Comparison of ENCODE assay signal across 8 cellular contexts in genomic region chr16:67326472-67327309, GRCh38. TPM values are rescaled to one million over a fixed set of nuclear protein-coding genes. Genes with fewer than 3 reads are reported as not detected.
DNase-seq lines count a peak whose midpoint lies in the region; ATAC-seq, FAIRE-seq and TF ChIP-seq lines count a peak whose summit lies in the region.

TSS of gene KCTD19 (minus strand) at chr16:67326741. CDS start at chr16:67326707, 34 bp downstream.
TSS of gene LRRC36 (plus strand) at chr16:67326815. CDS start at chr16:67326863, 48 bp downstream.

- FAIRE-seq in endothelial cell of umbilical vein (lab: Jason Lieb, UNC): peak; percentile 50

- dilution Hi-C loops in endothelial cell of umbilical vein (cut with MboI; ENCODE audit: extremely low pct_ligation_motif_present, low sequenced_read_pairs): no loop called here

- H3K4me3 ChIP-seq in GM08714 (ENCODE audit: low read length) (peak within 1 kb of the TSS; percentile 50; the same call in 1 of the 2 replicates), endothelial cell of umbilical vein (replicated peaks in 1 of 3; ENCODE audit: insufficient read depth in 1 of 3, low read depth in 1 of 3, low read length in 3 of 3) (peak within 1 kb of the TSS; percentile 54 to 87 (median 83))

- no TSS peak for BruUV-seq in endothelial cell of umbilical vein (replicated peaks; lab: Mats Ljungman, UMichigan)

- peaks cover 10 to 15% of the 10 kb centered on the region in 2 experiments for H3K27me3 ChIP-seq in endothelial cell of umbilical vein (ENCODE audit: control insufficient read depth in 2 of 2, insufficient read depth in 2 of 2, low read length in 2 of 2)

- H3K27ac ChIP-seq in endothelial cell of umbilical vein (ENCODE audit: insufficient read depth, low read depth, low read length): peak within 1 kb of the TSS; percentile 61

- no peak for TF ChIP-seq POLR2A in endothelial cell of umbilical vein (IDR thresholded peaks at IDR 0.05; ENCODE audit: low read depth, low read length)

- DNase-seq in NCI-H1930 (lab: John Stamatoyannopoulos, UW) (peak; percentile 78 to 86), endothelial cell of umbilical vein (ENCODE audit: low read depth, low spot score) (peak; percentile 71), mucosa of gallbladder (ENCODE audit: low spot score) (peak; percentile 53), GF-D8 (lab: John Stamatoyannopoulos, UW) (no peak)
- peak; percentile 90 for DNase-seq in activated CD8-positive, alpha-beta memory T cell treated with anti-CD3 and anti-CD28 coated beads for 24 hours
- DNase-seq in stimulated activated CD8-positive, alpha-beta memory T cell treated with anti-CD3 and anti-CD28 coated beads, Interleukin-2, amount 100 ng/mL, for 48 hours (ENCODE audit: low read depth in 2 of 2): peak; percentile 75 to 80

- H2AFZ ChIP-seq in endothelial cell of umbilical vein (ENCODE audit: low read depth, low read length): peak within 1 kb of the TSS; percentile 100

- peak within 1 kb of the TSS; percentile 84 for H3K9ac ChIP-seq in endothelial cell of umbilical vein (replicated peaks; ENCODE audit: extremely low read depth, insufficient read depth, low read length)

- intact Hi-C loops in endothelial cell of umbilical vein (cut with micrococcal nuclease): loop anchor here (1.0 kb wide), 1 partner anchor 67 kb away; the partner anchor contains the start of gene TPPP3

- no peaks in the 10 kb centered on the region for H3K9me3 ChIP-seq in endothelial cell of umbilical vein (replicated peaks; ENCODE audit: control insufficient read depth, insufficient read depth, low read length)

- TF ChIP-seq CTCF in endothelial cell of umbilical vein (IDR thresholded peaks at IDR 0.05; ENCODE audit: extremely low read depth in 1 of 2, insufficient read depth in 1 of 2, low read depth in 1 of 2, low read length in 2 of 2): peak; percentile 68 to 76

- no peak for ATAC-seq in HG02938 (IDR thresholded peaks at IDR 0.05; ENCODE audit: unreplicated experiment)

- H3K36me3 ChIP-seq in endothelial cell of umbilical vein (ENCODE audit: control insufficient read depth in 2 of 2, extremely low read depth in 1 of 2, insufficient read depth in 2 of 2, low read length in 2 of 2): no peaks in the 10 kb centered on the region

- peak within 1 kb of the TSS; percentile 99 for H3K4me2 ChIP-seq in endothelial cell of umbilical vein (ENCODE audit: insufficient read depth, low read length)

- no peaks in the 10 kb centered on the region for H4K20me1 ChIP-seq in endothelial cell of umbilical vein (replicated peaks; ENCODE audit: control insufficient read depth, extremely low read depth, insufficient read depth, low read length)

- H3K79me2 ChIP-seq in endothelial cell of umbilical vein (ENCODE audit: control insufficient read depth, insufficient read depth, low read length): no peaks in the 10 kb centered on the region

- H3K4me1 ChIP-seq in endothelial cell of umbilical vein (ENCODE audit: control insufficient read depth, extremely low read depth, insufficient read depth, low read length): peaks cover 17% of the 10 kb centered on the region

- CTCF ChIA-PET in endothelial cell of umbilical vein (lab: Charles Lee): interaction anchor here (0.7 to 3.9 kb wide), 31 partner anchors 10 to 187 kb away, joined by 3 to 39 read pairs (median 5); partner anchors contain the start of genes TPPP3 and ZDHHC1

- no peaks in the 10 kb centered on the region for H3K9me1 ChIP-seq in endothelial cell of umbilical vein (replicated peaks; ENCODE audit: control insufficient read depth, extremely low read depth, insufficient read depth, low read length)

- POLR2A ChIA-PET in endothelial cell of umbilical vein (lab: Charles Lee): interaction anchor here (0.6 to 0.7 kb wide), 2 partner anchors 13 to 82 kb away, joined by 3 to 8 read pairs; no protein-coding TSS in a partner anchor

TF ChIP-seq in endothelial cell of umbilical vein, 7 proteins besides CTCF, POLR2A, EP300 and RAD21:
- TF ChIP-seq EZH2 (IDR thresholded peaks at IDR 0.05; ENCODE audit: borderline replicate concordance, low read depth, low read length, severe bottlenecking) (no peak), MYC (IDR thresholded peaks at IDR 0.05; ENCODE audit: low read depth, low read length) (no peak), FOS (IDR thresholded peaks at IDR 0.05; ENCODE audit: borderline replicate concordance, insufficient read depth, low read length) (no peak), MAX (IDR thresholded peaks at IDR 0.05; ENCODE audit: insufficient read depth, insufficient read length) (no peak), GATA2 (IDR thresholded peaks at IDR 0.05; ENCODE audit: insufficient read depth, insufficient read length, low read depth, low read length) (no peak), JUN (IDR thresholded peaks at IDR 0.05; ENCODE audit: borderline replicate concordance, insufficient read depth, insufficient read length, low read depth) (no peak), POLR2AphosphoS5 (IDR thresholded peaks at IDR 0.05; ENCODE audit: insufficient read depth, low read depth, low read length) (no peak)

RNA-seq across cellular contexts. Expression of gene KCTD19, which starts in this region (rescaled TPM):
- total RNA-seq in endothelial cell of umbilical vein (0.16 and 0.44 TPM in 2 replicates), mucosa of gallbladder (0.37 TPM)
- polyA plus RNA-seq in endothelial cell of umbilical vein: 0.10 and 0.21 TPM in 2 replicates
- polyA plus RNA-seq in endothelial cell of umbilical vein (2011; cell fraction: cytosol; rRNA removed): 0.19 and 0.31 TPM in 2 replicates
- 1.5 and 1.7 TPM in 2 replicates for polyA plus RNA-seq in endothelial cell of umbilical vein (2011; cell fraction: nucleus; rRNA removed)
- 1.7 and 2.2 TPM in 2 replicates for polyA plus RNA-seq in endothelial cell of umbilical vein (2012)
- polyA minus RNA-seq in endothelial cell of umbilical vein: 1.2 and 1.8 TPM in 2 replicates
- 0.20 TPM for polyA minus RNA-seq in endothelial cell of umbilical vein (2011; cell fraction: cytosol; rRNA and poly(A)+ RNA removed)
- 0.67 and 1.6 TPM in 2 replicates for polyA minus RNA-seq in endothelial cell of umbilical vein (2011; cell fraction: nucleus; rRNA and poly(A)+ RNA removed)

RNA-seq across cellular contexts. Expression of gene LRRC36, which starts in this region (rescaled TPM):
- total RNA-seq in endothelial cell of umbilical vein (2.0 and 2.4 TPM in 2 replicates), mucosa of gallbladder (2.1 TPM)
- polyA plus RNA-seq in endothelial cell of umbilical vein: 0.30 and 0.37 TPM in 2 replicates
- polyA plus RNA-seq in endothelial cell of umbilical vein (2011; cell fraction: cytosol; rRNA removed): 0.30 and 0.38 TPM in 2 replicates
- polyA plus RNA-seq in endothelial cell of umbilical vein (2011; cell fraction: nucleus; rRNA removed): 2.3 and 3.4 TPM in 2 replicates
- polyA plus RNA-seq in endothelial cell of umbilical vein (2012): 1.6 and 2.0 TPM in 2 replicates
- 0.27 TPM in 1 of 2 replicates, not detected in the other for polyA minus RNA-seq in endothelial cell of umbilical vein
- not detected for polyA minus RNA-seq in endothelial cell of umbilical vein (2011; cell fraction: cytosol; rRNA and poly(A)+ RNA removed)
- polyA minus RNA-seq in endothelial cell of umbilical vein (2011; cell fraction: nucleus; rRNA and poly(A)+ RNA removed): 1.2 and 1.3 TPM in 2 replicates
